8 cellular contexts compared by ENCODE assay signal in the genomic region with DNA sequence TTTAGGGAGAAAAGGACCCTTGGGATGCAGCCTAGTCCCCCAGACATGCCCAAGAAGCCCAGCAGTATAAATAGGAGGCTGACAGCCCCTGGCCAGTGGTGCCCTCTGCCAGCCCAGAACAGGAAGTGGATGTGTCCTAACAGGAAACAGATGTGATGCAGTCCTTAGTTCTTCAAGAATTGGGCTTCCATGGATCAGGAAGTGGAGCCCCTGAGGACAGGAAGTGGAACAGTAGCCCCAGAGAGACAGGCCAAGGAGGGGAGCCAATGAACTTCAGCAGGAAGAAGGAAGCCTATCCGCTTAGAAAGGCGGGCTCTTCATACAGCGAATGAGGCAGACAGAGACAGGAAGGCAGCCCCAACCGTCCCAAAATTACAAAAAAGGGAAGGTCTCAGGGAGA. TPM values are rescaled to one million over a fixed set of nuclear protein-coding genes. Genes with fewer than 3 reads are reported as not detected.
A peak's percentile ranks its signal among the peaks of the same experiment; 100 is the strongest.
DNase-seq lines count a peak whose midpoint lies in the region; ATAC-seq lines count a peak whose summit lies in the region.

No MANE protein-coding gene starts in this region.

- peaks cover 34% of the 10 kb centered on the region for H3K4me1 Mint-ChIP-seq in activated CD4-positive, alpha-beta T cell treated with anti-CD3 and anti-CD28 coated beads, Interleukin-2, amount 10 ng/mL, durations not matched to agents 24 days and 14 days
- H3K4me1 Mint-ChIP-seq in activated CD4-positive, alpha-beta memory T cell treated with anti-CD3 and anti-CD28 coated beads for 36 hours (ENCODE audit: low read depth) = peaks cover 32% of the 10 kb centered on the region

- no peaks in the 10 kb centered on the region for H3K36me3 ChIP-seq in thymus (ENCODE audit: control insufficient read depth, insufficient read depth)

- no peaks in the 10 kb centered on the region for H3K27me3 Mint-ChIP-seq in activated CD4-positive, alpha-beta T cell treated with anti-CD3 and anti-CD28 coated beads, Interleukin-2, amount 10 ng/mL, durations not matched to agents 24 days and 14 days
- H3K27me3 Mint-ChIP-seq in activated CD4-positive, alpha-beta memory T cell treated with anti-CD3 and anti-CD28 coated beads for 36 hours = no peaks in the 10 kb centered on the region

- H3K4me1 ChIP-seq in right cardiac atrium (ENCODE audit: control insufficient read depth, insufficient read depth, low read length) (peaks cover 3% of the 10 kb centered on the region), thymus (ENCODE audit: control insufficient read depth, insufficient read depth, low read length) (peaks cover 24% of the 10 kb centered on the region)

- no peaks in the 10 kb centered on the region for H3K9me3 ChIP-seq in right cardiac atrium (ENCODE audit: control insufficient read depth, low read length)
- H3K9me3 ChIP-seq in thymus (ENCODE audit: control insufficient read depth) = no peaks in the 10 kb centered on the region

- H3K36me3 Mint-ChIP-seq in activated CD4-positive, alpha-beta T cell treated with anti-CD3 and anti-CD28 coated beads, Interleukin-2, amount 10 ng/mL, durations not matched to agents 24 days and 14 days (ENCODE audit: low read depth) = peaks cover 8% of the 10 kb centered on the region
- no peaks in the 10 kb centered on the region for H3K36me3 Mint-ChIP-seq in activated CD4-positive, alpha-beta memory T cell treated with anti-CD3 and anti-CD28 coated beads for 36 hours

- POLR2A ChIA-PET in activated CD4-positive, alpha-beta memory T cell treated with anti-CD3 and anti-CD28 coated beads for 36 hours (lab: Charles Lee) = no interaction called here

- H3K9me3 Mint-ChIP-seq in activated CD4-positive, alpha-beta T cell treated with anti-CD3 and anti-CD28 coated beads, Interleukin-2, amount 10 ng/mL, durations not matched to agents 24 days and 14 days = peaks cover 7% of the 10 kb centered on the region
- no peaks in the 10 kb centered on the region for H3K9me3 Mint-ChIP-seq in activated CD4-positive, alpha-beta memory T cell treated with anti-CD3 and anti-CD28 coated beads for 36 hours

- H3K27ac ChIP-seq in right cardiac atrium (ENCODE audit: low read length) (peak overlapping the region; percentile 89), thymus (ENCODE audit: low read depth) (peak overlapping the region; percentile 88)

- peak overlapping the region; percentile 6 for H3K4me3 Mint-ChIP-seq in activated CD4-positive, alpha-beta T cell treated with anti-CD3 and anti-CD28 coated beads, Interleukin-2, amount 10 ng/mL, durations not matched to agents 24 days and 14 days
- no peak overlapping the region for H3K4me3 Mint-ChIP-seq in activated CD4-positive, alpha-beta memory T cell treated with anti-CD3 and anti-CD28 coated beads for 36 hours

- H3K27me3 ChIP-seq in right cardiac atrium (ENCODE audit: control insufficient read depth, insufficient read depth) (no peaks in the 10 kb centered on the region), thymus (ENCODE audit: control insufficient read depth, insufficient read depth) (no peaks in the 10 kb centered on the region)

- H3K27ac Mint-ChIP-seq in activated CD4-positive, alpha-beta T cell treated with anti-CD3 and anti-CD28 coated beads, Interleukin-2, amount 10 ng/mL, durations not matched to agents 24 days and 14 days = peak overlapping the region; percentile 91
- peak overlapping the region; percentile 95 for H3K27ac Mint-ChIP-seq in activated CD4-positive, alpha-beta memory T cell treated with anti-CD3 and anti-CD28 coated beads for 36 hours

- H3K4me3 ChIP-seq in right cardiac atrium (ENCODE audit: low read length) (no peak overlapping the region), thymus (ENCODE audit: low read length) (no peak overlapping the region)

- ATAC-seq in right cardiac atrium = peak; percentile 50 to 62
- no peak for ATAC-seq in HG03280 (IDR thresholded peaks at IDR 0.05; ENCODE audit: unreplicated experiment)
- no peak for ATAC-seq in GM21529 (IDR thresholded peaks at IDR 0.05; ENCODE audit: unreplicated experiment)

- intact Hi-C loops in activated CD4-positive, alpha-beta T cell treated with anti-CD3 and anti-CD28 coated beads, Interleukin-2, amount 10 ng/mL, durations not matched to agents 24 days and 14 days (cut with micrococcal nuclease) = loop anchor here (1.0 kb wide), 1 partner anchor 59 kb away; no protein-coding TSS in a partner anchor
- intact Hi-C loops in activated CD4-positive, alpha-beta memory T cell treated with anti-CD3 and anti-CD28 coated beads for 36 hours (cut with micrococcal nuclease) = loop anchor here (2.0 kb wide), 2 partner anchors 29 to 59 kb away; no protein-coding TSS in a partner anchor
- intact Hi-C loops in right cardiac atrium (cut with DNase I) = loop anchor here in 1 of 4 donors (5.0 kb wide), 1 partner anchor 61 kb away; no protein-coding TSS in a partner anchor

- DNase-seq in activated CD4-positive, alpha-beta T cell treated with anti-CD3 and anti-CD28 coated beads, Interleukin-2, amount 10 ng/mL, durations not matched to agents 24 days and 14 days = peak; percentile 71
- DNase-seq in activated CD4-positive, alpha-beta T cell treated with anti-CD3 and anti-CD28 coated beads, Interleukin-2, amount 50 U/mL, for 4 hours = no peak
- no peak for DNase-seq in activated CD4-positive, alpha-beta memory T cell treated with anti-CD3 and anti-CD28 coated beads for 36 hours
- DNase-seq in right cardiac atrium = peak; percentile 42 to 65 (median 61)
- no peak for DNase-seq in inferior parietal cortex (ENCODE audit: extremely low spot score)

- CTCF ChIA-PET in activated CD4-positive, alpha-beta memory T cell treated with anti-CD3 and anti-CD28 coated beads for 36 hours (lab: Charles Lee) = interaction anchor here (1.6 to 4.8 kb wide), 6 partner anchors 11 to 98 kb away, joined by 4 to 164 read pairs (median 8); a partner anchor contains a TSS

- WGBS in right cardiac atrium = 62% methylated on average over 4 of the region's 4 CpGs
- WGBS in thymus = 46% methylated on average over 4 of the region's 4 CpGs

RNA-seq across cellular contexts. Expression of a gene that starts 7.2 kb away (rescaled TPM):
- total RNA-seq in activated CD4-positive, alpha-beta T cell treated with anti-CD3 and anti-CD28 coated beads, Interleukin-2, amount 10 ng/mL, durations not matched to agents 24 days and 14 days = 0.17 and 0.33 TPM in 2 replicates
- under 1 TPM; 0.22 to 0.43 TPM for total RNA-seq in activated CD4-positive, alpha-beta memory T cell treated with anti-CD3 and anti-CD28 coated beads for 36 hours
- total RNA-seq in right cardiac atrium = 1 to 10 TPM; 7.4 to 9.8 (median 9.1) TPM
- 13.1 TPM for polyA plus RNA-seq in right cardiac atrium
- polyA plus RNA-seq in thymus = 3.8 TPM

RNA-seq across cellular contexts. Expression of a gene that starts 9.7 kb away (rescaled TPM):
- 23.9 and 24.5 TPM in 2 replicates for total RNA-seq in activated CD4-positive, alpha-beta T cell treated with anti-CD3 and anti-CD28 coated beads, Interleukin-2, amount 10 ng/mL, durations not matched to agents 24 days and 14 days
- 10 to 100 TPM; 25.6 to 25.7 TPM for total RNA-seq in activated CD4-positive, alpha-beta memory T cell treated with anti-CD3 and anti-CD28 coated beads for 36 hours
- 10 to 100 TPM; 20.6 to 31.7 (median 26.3) TPM for total RNA-seq in right cardiac atrium
- polyA plus RNA-seq in right cardiac atrium (29.5 TPM), thymus (29.2 TPM)

RNA-seq across cellular contexts. Expression of a gene that starts 19.8 kb away (rescaled TPM):
- total RNA-seq in activated CD4-positive, alpha-beta T cell treated with anti-CD3 and anti-CD28 coated beads, Interleukin-2, amount 10 ng/mL, durations not matched to agents 24 days and 14 days = 35.9 and 36.5 TPM in 2 replicates
- 10 to 100 TPM; 21.0 to 22.2 TPM for total RNA-seq in activated CD4-positive, alpha-beta memory T cell treated with anti-CD3 and anti-CD28 coated beads for 36 hours
- 1 to 10 TPM; 5.1 to 8.4 (median 6.6) TPM for total RNA-seq in right cardiac atrium
- 8.3 TPM for polyA plus RNA-seq in right cardiac atrium
- polyA plus RNA-seq in thymus = 17.0 TPM

RNA-seq across cellular contexts. Expression of a gene that starts 45.3 kb away (rescaled TPM):
- 11.8 and 12.7 TPM in 2 replicates for total RNA-seq in activated CD4-positive, alpha-beta T cell treated with anti-CD3 and anti-CD28 coated beads, Interleukin-2, amount 10 ng/mL, durations not matched to agents 24 days and 14 days
- 1 to 10 TPM; 9.6 to 9.7 TPM for total RNA-seq in activated CD4-positive, alpha-beta memory T cell treated with anti-CD3 and anti-CD28 coated beads for 36 hours
- 10 to 100 TPM; 11.8 to 14.6 (median 13.3) TPM for total RNA-seq in right cardiac atrium
- polyA plus RNA-seq in right cardiac atrium (15.5 TPM), thymus (26.4 TPM)

RNA-seq across cellular contexts. Expression of a gene that starts 54.0 kb away (rescaled TPM):
- 30.7 and 31.5 TPM in 2 replicates for total RNA-seq in activated CD4-positive, alpha-beta T cell treated with anti-CD3 and anti-CD28 coated beads, Interleukin-2, amount 10 ng/mL, durations not matched to agents 24 days and 14 days
- total RNA-seq in activated CD4-positive, alpha-beta memory T cell treated with anti-CD3 and anti-CD28 coated beads for 36 hours = 10 to 100 TPM; 16.4 to 17.4 TPM
- total RNA-seq in right cardiac atrium = 10 to 100 TPM in 3 of 4 donors, 1 to 10 TPM in 1; 9.7 to 11.6 (median 10.2) TPM
- polyA plus RNA-seq in right cardiac atrium (9.6 TPM), thymus (13.1 TPM)

Comparison
In these comparisons a context has a peak if more than half of its experiments do, and no peak if none do; other contexts are left out.
1. DNase-seq: peak in activated CD4-positive, alpha-beta T cell treated with anti-CD3 and anti-CD28 coated beads, Interleukin-2, amount 10 ng/mL, durations not matched to agents 24 days and 14 days (single experiment) and right cardiac atrium (3 of 3); none in activated CD4-positive, alpha-beta T cell treated with anti-CD3 and anti-CD28 coated beads, Interleukin-2, amount 50 U/mL, for 4 hours (0 of 2), activated CD4-positive, alpha-beta memory T cell treated with anti-CD3 and anti-CD28 coated beads for 36 hours (single experiment) and inferior parietal cortex (single experiment).
2. ATAC-seq: peak in right cardiac atrium (2 of 2); none in HG03280 (single experiment) and GM21529 (single experiment).